ENCODE assay signal across 37 cellular contexts in genomic region chr7:156046031-156046560, GRCh38.
"Had no signal": no experiment of that assay in that cellular context is flagged by ENCODE, and none has a peak within 500 bp of the region (broad histone marks: within the 10 kb centered on the region; RNA-seq: fewer than 3 reads in every experiment).

No MANE protein-coding gene starts in this region.

- FAIRE-seq: astrocyte, TTC549 had no signal

- DNase-seq: activated B cell treated with CpG ODN at 0.5 μM for 24 hours; activated CD4-positive, alpha-beta memory T cell treated with anti-CD3 and anti-CD28 coated beads for 36 hours; activated CD4-positive, alpha-beta T cell treated with anti-CD3 and anti-CD28 coated beads for 4 hours; activated CD4-positive, alpha-beta T cell treated with anti-CD3 and anti-CD28 coated beads, Interleukin-2, amount 10 ng/mL, durations not matched to agents 24 days and 14 days; activated CD4-positive, alpha-beta T cell treated with anti-CD3 and anti-CD28 coated beads, Interleukin-2, amount 50 U/mL, for 1 hour; activated CD4-positive, alpha-beta T cell treated with anti-CD3 and anti-CD28 coated beads, Interleukin-2, amount 50 U/mL, for 4 hours; activated CD4-positive, CD25-positive, alpha-beta regulatory T cell treated with anti-CD3 and anti-CD28 coated beads, Interleukin-2, amount 50 U/mL, for 72 hours; activated CD8-positive, alpha-beta memory T cell treated with anti-CD3 and anti-CD28 coated beads, Interleukin-2, amount 50 U/mL, for 4 hours; activated CD8-positive, alpha-beta T cell treated with anti-CD3 and anti-CD28 coated beads for 36 hours; activated effector memory CD4-positive, alpha-beta T cell treated with anti-CD3 and anti-CD28 coated beads, Interleukin-2, amount 50 U/mL, for 16 hours; activated gamma-delta T cell treated with Interleukin-2 at 50 U/mL for 16 hours; activated naive CD4-positive, alpha-beta T cell; activated naive CD4-positive, alpha-beta T cell treated with anti-CD3 and anti-CD28 coated beads for 36 hours; activated naive CD4-positive, alpha-beta T cell treated with anti-CD3 and anti-CD28 coated beads, Interleukin-2, amount 50 U/mL, for 16 hours; activated naive CD8-positive, alpha-beta T cell treated with anti-CD3 and anti-CD28 coated beads for 36 hours; activated T-cell treated with anti-CD3 and anti-CD28 coated beads for 4 hours; activated T-cell treated with anti-CD3 and anti-CD28 coated beads, Interleukin-2, amount 50 U/mL, for 1 hour; activated T-cell treated with anti-CD3 and anti-CD28 coated beads, Interleukin-2, amount 50 U/mL, for 4 hours; activated T-cell treated with anti-CD3 and anti-CD28 coated beads, Interleukin-2, amount 50 U/mL, for 72 hours; adrenal gland; amniotic stem cell; body of pancreas; brain microvascular endothelial cell; central memory CD4-positive, alpha-beta T cell; SW 1271; T-helper 1 cell; T-helper 2 cell; T-helper 9 cell had no signal

- H3K4me1 ChIP-seq: adrenal gland, body of pancreas, breast epithelium had no signal

- H3K36me3 ChIP-seq: adrenal gland, brain microvascular endothelial cell, breast epithelium had no signal

- H3K27ac ChIP-seq: adrenal gland, body of pancreas, brain microvascular endothelial cell, breast epithelium, VCaP had no signal

- H3K27me3 ChIP-seq: adrenal gland, body of pancreas, brain microvascular endothelial cell had no signal

- H3K4me1 Mint-ChIP-seq: activated B cell treated with CpG ODN at 0.5 μM for 24 hours; activated CD4-positive, alpha-beta T cell treated with anti-CD3 and anti-CD28 coated beads, Interleukin-2, amount 10 ng/mL, durations not matched to agents 24 days and 14 days; activated naive CD8-positive, alpha-beta T cell treated with anti-CD3 and anti-CD28 coated beads for 36 hours; activated T-helper 17 cell treated with anti-CD3 and anti-CD28 coated beads, Interleukin-2, amount 50 U/mL, for 72 hours had no signal

- H3K9me3 ChIP-seq: adrenal gland had no signal

- H3K27ac Mint-ChIP-seq: activated B cell treated with CpG ODN at 0.5 μM for 24 hours; activated CD4-positive, alpha-beta memory T cell treated with anti-CD3 and anti-CD28 coated beads for 36 hours; activated CD4-positive, alpha-beta T cell treated with anti-CD3 and anti-CD28 coated beads, Interleukin-2, amount 10 ng/mL, durations not matched to agents 24 days and 14 days; activated CD8-positive, alpha-beta T cell treated with anti-CD3 and anti-CD28 coated beads for 36 hours; activated naive CD4-positive, alpha-beta T cell treated with anti-CD3 and anti-CD28 coated beads for 36 hours; activated naive CD4-positive, alpha-beta T cell treated with anti-CD3 and anti-CD28 coated beads, Interleukin-2, amount 50 U/mL, for 72 hours; activated naive CD8-positive, alpha-beta T cell treated with anti-CD3 and anti-CD28 coated beads for 36 hours; activated T-cell treated with anti-CD3 and anti-CD28 coated beads, Interleukin-2, amount 50 U/mL, for 72 hours; activated T-helper 1 cell treated with anti-CD3 and anti-CD28 coated beads, Interleukin-12 subunit alpha, Interleukin-12 subunit beta, Interleukin-2, Interleukin-4 antibody, amounts not matched to agents 30 ng/mL and 10 ng/mL and 1 ng/mL, durations not matched to agents 14 hours and 24 hours and 36 hours; activated T-helper 17 cell treated with anti-CD3 and anti-CD28 coated beads, Interleukin-2, amount 50 U/mL, for 72 hours; T-helper 1 cell treated with Interleukin-12 subunit alpha and Interleukin-12 subunit beta and Interleukin-4 antibody, amounts not matched to agents 30 μg/mL and 1 μg/mL, for 36 hours; T-helper 2 cell treated with Interferon-gamma antibody and Interleukin-4, amounts not matched to agents 5 μg/mL and 100 μg/mL, for 36 hours had no signal

- ATAC-seq: activated CD8-positive, alpha-beta T cell treated with anti-CD3 and anti-CD28 coated beads for 36 hours; activated naive CD4-positive, alpha-beta T cell treated with anti-CD3 and anti-CD28 coated beads, Interleukin-2, amount 50 U/mL, for 72 hours; activated T-cell treated with anti-CD3 and anti-CD28 coated beads, Interleukin-2, amount 50 U/mL, for 4 hours; activated T-cell treated with anti-CD3 and anti-CD28 coated beads, Interleukin-2, amount 50 U/mL, for 72 hours; activated T-helper 17 cell treated with anti-CD3 and anti-CD28 coated beads, Interleukin-2, amount 50 U/mL, for 72 hours; body of pancreas had no signal

- H3K4me3 ChIP-seq: adrenal gland, body of pancreas, breast epithelium had no signal

- H3K4me3 Mint-ChIP-seq: activated B cell treated with CpG ODN at 0.5 μM for 24 hours; activated CD4-positive, alpha-beta memory T cell treated with anti-CD3 and anti-CD28 coated beads for 36 hours; activated CD4-positive, alpha-beta T cell treated with anti-CD3 and anti-CD28 coated beads, Interleukin-2, amount 10 ng/mL, durations not matched to agents 24 days and 14 days; activated CD8-positive, alpha-beta T cell treated with anti-CD3 and anti-CD28 coated beads for 36 hours; activated naive CD4-positive, alpha-beta T cell treated with anti-CD3 and anti-CD28 coated beads for 36 hours; activated naive CD8-positive, alpha-beta T cell treated with anti-CD3 and anti-CD28 coated beads for 36 hours; activated T-cell treated with anti-CD3 and anti-CD28 coated beads, Interleukin-2, amount 50 U/mL, for 4 hours; activated T-cell treated with anti-CD3 and anti-CD28 coated beads, Interleukin-2, amount 50 U/mL, for 72 hours; activated T-helper 1 cell treated with anti-CD3 and anti-CD28 coated beads, Interleukin-12 subunit alpha, Interleukin-12 subunit beta, Interleukin-2, Interleukin-4 antibody, amounts not matched to agents 30 ng/mL and 10 ng/mL and 1 ng/mL, durations not matched to agents 14 hours and 24 hours and 36 hours; activated T-helper 17 cell treated with anti-CD3 and anti-CD28 coated beads, Interleukin-2, amount 50 U/mL, for 72 hours; T-helper 1 cell treated with Interleukin-12 subunit alpha and Interleukin-12 subunit beta and Interleukin-4 antibody, amounts not matched to agents 30 μg/mL and 1 μg/mL, for 36 hours; T-helper 2 cell treated with Interferon-gamma antibody and Interleukin-4, amounts not matched to agents 5 μg/mL and 100 μg/mL, for 36 hours had no signal

- H3K9me3 Mint-ChIP-seq: activated CD4-positive, alpha-beta T cell treated with anti-CD3 and anti-CD28 coated beads, Interleukin-2, amount 10 ng/mL, durations not matched to agents 24 days and 14 days; activated CD8-positive, alpha-beta T cell treated with anti-CD3 and anti-CD28 coated beads for 36 hours; activated naive CD4-positive, alpha-beta T cell treated with anti-CD3 and anti-CD28 coated beads, Interleukin-2, amount 50 U/mL, for 72 hours; activated T-cell treated with anti-CD3 and anti-CD28 coated beads, Interleukin-2, amount 50 U/mL, for 4 hours; activated T-helper 1 cell treated with anti-CD3 and anti-CD28 coated beads, Interleukin-12 subunit alpha, Interleukin-12 subunit beta, Interleukin-2, Interleukin-4 antibody, amounts not matched to agents 30 ng/mL and 10 ng/mL and 1 ng/mL, durations not matched to agents 14 hours and 24 hours and 36 hours; activated T-helper 17 cell treated with anti-CD3 and anti-CD28 coated beads, Interleukin-2, amount 50 U/mL, for 72 hours; T-helper 1 cell treated with Interleukin-12 subunit alpha and Interleukin-12 subunit beta and Interleukin-4 antibody, amounts not matched to agents 30 μg/mL and 1 μg/mL, for 36 hours; T-helper 2 cell treated with Interferon-gamma antibody and Interleukin-4, amounts not matched to agents 5 μg/mL and 100 μg/mL, for 36 hours had no signal

- H3K36me3 Mint-ChIP-seq: activated CD4-positive, alpha-beta memory T cell treated with anti-CD3 and anti-CD28 coated beads for 36 hours; activated naive CD4-positive, alpha-beta T cell treated with anti-CD3 and anti-CD28 coated beads, Interleukin-2, amount 50 U/mL, for 72 hours; activated naive CD8-positive, alpha-beta T cell treated with anti-CD3 and anti-CD28 coated beads for 36 hours had no signal
